Comparison of ENCODE assay signal across 8 cellular contexts in the genomic region with DNA sequence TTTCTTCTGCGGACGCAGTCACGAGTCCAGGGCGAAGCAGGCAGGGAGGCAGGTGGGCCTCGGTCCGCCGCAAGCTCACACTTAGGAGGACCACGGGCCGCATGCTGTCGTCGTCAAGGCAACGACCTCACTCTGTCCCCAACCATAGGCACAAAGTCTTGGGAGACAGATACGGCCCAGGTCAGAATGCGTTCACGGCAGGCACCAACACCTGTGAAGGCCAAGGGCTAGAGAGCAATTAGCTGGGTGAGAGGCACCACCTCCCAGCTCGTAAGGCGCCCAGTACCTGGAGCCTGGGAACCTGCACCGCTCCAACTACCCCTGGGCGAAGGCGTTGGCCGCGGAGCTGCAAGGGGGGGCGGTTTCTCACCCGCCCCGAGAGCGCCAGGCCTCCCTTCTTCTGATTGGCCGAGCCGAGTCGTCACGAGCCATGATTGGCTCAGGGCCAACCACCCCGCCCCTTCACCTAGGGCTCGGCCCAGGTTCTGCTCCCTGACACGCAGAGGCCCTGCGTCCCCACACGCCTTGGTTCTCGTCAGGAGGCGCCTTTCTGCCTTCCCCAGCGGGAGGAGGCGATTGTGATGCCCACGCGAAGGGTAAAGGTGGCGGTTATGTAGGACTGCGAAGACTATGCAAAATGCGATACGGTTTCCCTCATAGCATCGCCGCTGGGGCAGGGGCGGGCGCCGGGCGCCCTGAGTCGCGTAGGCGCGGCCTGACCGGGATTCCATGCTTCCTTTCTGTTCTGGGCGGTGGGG. TPM values are rescaled to one million over a fixed set of nuclear protein-coding genes. Genes with fewer than 3 reads are reported as not detected.
A peak's percentile ranks its signal among the peaks of the same experiment; 100 is the strongest.
DNase-seq lines count a peak whose midpoint lies in the region; ATAC-seq and TF ChIP-seq lines count a peak whose summit lies in the region.

CDKL2 (minus strand) TSS at position 355 of the 758 bp plus-strand sequence. CDS start 4,540 bp downstream, outside the sequence.

- peak within 1 kb of the TSS; percentile 61 for H3K4me3 ChIP-seq in GM06990 (replicated peaks; ENCODE audit: low read depth, low read length)

- peaks cover 2% of the 10 kb centered on the region; the same call in 1 of the 2 replicates for H3K27me3 Mint-ChIP-seq in HFFc6 (ENCODE audit: insufficient read depth)
- H3K27me3 Mint-ChIP-seq in activated CD4-positive, alpha-beta T cell treated with anti-CD3 and anti-CD28 coated beads for 36 hours = no peaks in the 10 kb centered on the region
- H3K27me3 Mint-ChIP-seq in chondrocyte (ENCODE audit: low read depth) = no peaks in the 10 kb centered on the region

- H3K36me3 Mint-ChIP-seq in HFFc6 (ENCODE audit: low read depth) = no peaks in the 10 kb centered on the region
- no peaks in the 10 kb centered on the region for H3K36me3 Mint-ChIP-seq in activated CD4-positive, alpha-beta T cell treated with anti-CD3 and anti-CD28 coated beads for 36 hours (ENCODE audit: low read depth)
- H3K36me3 Mint-ChIP-seq in chondrocyte (ENCODE audit: low read depth) = no peaks in the 10 kb centered on the region

- ATAC-seq in activated CD4-positive, alpha-beta T cell treated with anti-CD3 and anti-CD28 coated beads for 36 hours = peak; percentile 99

- POLR2A ChIA-PET in activated CD4-positive, alpha-beta T cell treated with anti-CD3 and anti-CD28 coated beads for 36 hours (lab: Charles Lee) = interaction anchor here (0.6 kb wide), 1 partner anchor 124 kb away, joined by 5 read pairs; no protein-coding TSS in a partner anchor

- DNase-seq in GM06990 (ENCODE audit: extremely low read depth, insufficient read length) = peak; percentile 87
- DNase-seq in HFFc6 = peak; percentile 25
- DNase-seq in NCI-H1930 (lab: John Stamatoyannopoulos, UW) = peak; percentile 88 to 94
- DNase-seq in activated CD4-positive, alpha-beta T cell treated with anti-CD3 and anti-CD28 coated beads for 36 hours = peak; percentile 94
- no peak for DNase-seq in chondrocyte (ENCODE audit: low spot score)
- peak; percentile 76 for DNase-seq in kidney glomerular epithelial cell (lab: John Stamatoyannopoulos, UW)
- DNase-seq in stimulated activated CD4-positive, alpha-beta T cell treated with anti-CD3 and anti-CD28 coated beads, Interleukin-15, amount 100 ng/mL, for 24 hours = peak; percentile 94
- DNase-seq in MV-4-11 (lab: John Stamatoyannopoulos, UW) = no peak

- H3K4me1 Mint-ChIP-seq in HFFc6 (ENCODE audit: low read depth) (peaks cover 28% of the 10 kb centered on the region), chondrocyte (ENCODE audit: low read depth) (peaks cover 16% of the 10 kb centered on the region)
- H3K4me1 Mint-ChIP-seq in activated CD4-positive, alpha-beta T cell treated with anti-CD3 and anti-CD28 coated beads for 36 hours = peaks cover 8% of the 10 kb centered on the region

- H3K4me3 Mint-ChIP-seq in HFFc6 (peak within 1 kb of the TSS; percentile 83), chondrocyte (ENCODE audit: unreplicated experiment) (peak within 1 kb of the TSS; percentile 91)
- peak within 1 kb of the TSS; percentile 76 for H3K4me3 Mint-ChIP-seq in activated CD4-positive, alpha-beta T cell treated with anti-CD3 and anti-CD28 coated beads for 36 hours

- no peak for TF ChIP-seq CTCF in GM06990 (IDR thresholded peaks at IDR 0.05; ENCODE audit: insufficient read depth, low read length, poor library complexity, severe bottlenecking)
- TF ChIP-seq CTCF in HFFc6 (IDR thresholded peaks at IDR 0.05) = no peak
- TF ChIP-seq CTCF in chondrocyte (IDR thresholded peaks at IDR 0.05) = no peak

- no peaks in the 10 kb centered on the region for H3K27me3 ChIP-seq in GM06990 (replicated peaks; ENCODE audit: control insufficient read depth, insufficient read depth, low read length)

- CTCF ChIA-PET in activated CD4-positive, alpha-beta T cell treated with anti-CD3 and anti-CD28 coated beads for 36 hours (lab: Charles Lee) = interaction anchor here (0.6 to 2.0 kb wide), 3 partner anchors 17 to 94 kb away, joined by 3 to 8 read pairs (median 5); partner anchors contain the start of gene USO1

- intact Hi-C loops in activated CD4-positive, alpha-beta T cell treated with anti-CD3 and anti-CD28 coated beads for 36 hours (cut with DNase I, micrococcal nuclease) = loop anchor here (1.0 to 2.0 kb wide), 6 partner anchors 24 to 116 kb away; partner anchors contain the start of genes G3BP2 (in 2 of the 2), USO1 (in 2 of the 2), RCHY1 (in 1 of the 2) and THAP6 (in 1 of the 2)

- H3K27ac Mint-ChIP-seq in HFFc6 = peak within 1 kb of the TSS; percentile 22
- peak within 1 kb of the TSS; percentile 27 for H3K27ac Mint-ChIP-seq in activated CD4-positive, alpha-beta T cell treated with anti-CD3 and anti-CD28 coated beads for 36 hours
- peak within 1 kb of the TSS; percentile 85 for H3K27ac Mint-ChIP-seq in chondrocyte (ENCODE audit: unreplicated experiment)

- no peaks in the 10 kb centered on the region for H3K36me3 ChIP-seq in GM06990 (ENCODE audit: control insufficient read depth, insufficient read depth, low read length)

- H3K9me3 Mint-ChIP-seq in HFFc6 (no peaks in the 10 kb centered on the region), chondrocyte (ENCODE audit: low read depth) (no peaks in the 10 kb centered on the region)
- no peaks in the 10 kb centered on the region for H3K9me3 Mint-ChIP-seq in activated CD4-positive, alpha-beta T cell treated with anti-CD3 and anti-CD28 coated beads for 36 hours (ENCODE audit: low read depth)

RNA-seq across cellular contexts. Expression of gene CDKL2, which starts in this region (rescaled TPM):
- total RNA-seq in HFFc6 (2021; fragmentation: NEBNext Ultra II Directional; extraction: Animal tissue kit (Norgen Biotek cat#: 25700)) = under 1 TPM; 0.14 to 0.38 (median 0.19) TPM
- under 1 TPM; 0.62 to 0.91 TPM for total RNA-seq in activated CD4-positive, alpha-beta T cell treated with anti-CD3 and anti-CD28 coated beads for 36 hours
- 2.1 to 4.2 TPM (median 2.7 TPM) in 3 replicates for total RNA-seq in chondrocyte

Comparison
In these comparisons a context has a peak if more than half of its experiments do, and no peak if none do; other contexts are left out.
1. Peak in DNase-seq in HFFc6; RNA of the gene not detected or under 1 TPM.
2. Peak in DNase-seq and ATAC-seq in activated CD4-positive, alpha-beta T cell treated with anti-CD3 and anti-CD28 coated beads for 36 hours; RNA of the gene not detected or under 1 TPM.
3. DNase-seq: peak in GM06990 (single experiment), NCI-H1930 (2 of 2), kidney glomerular epithelial cell (single experiment) and stimulated activated CD4-positive, alpha-beta T cell treated with anti-CD3 and anti-CD28 coated beads, Interleukin-15, amount 100 ng/mL, for 24 hours (single experiment); none in chondrocyte (single experiment) and MV-4-11 (single experiment).
4. H3K27ac Mint-ChIP-seq: peak in every context shown above with its lines; median percentile 85 in chondrocyte; 27 in activated CD4-positive, alpha-beta T cell treated with anti-CD3 and anti-CD28 coated beads for 36 hours; 22 in HFFc6.
5. Peak in every context shown above with its lines, with median percentiles within 50 percentile points of each other: H3K4me3 Mint-ChIP-seq.